In the genomic region with DNA sequence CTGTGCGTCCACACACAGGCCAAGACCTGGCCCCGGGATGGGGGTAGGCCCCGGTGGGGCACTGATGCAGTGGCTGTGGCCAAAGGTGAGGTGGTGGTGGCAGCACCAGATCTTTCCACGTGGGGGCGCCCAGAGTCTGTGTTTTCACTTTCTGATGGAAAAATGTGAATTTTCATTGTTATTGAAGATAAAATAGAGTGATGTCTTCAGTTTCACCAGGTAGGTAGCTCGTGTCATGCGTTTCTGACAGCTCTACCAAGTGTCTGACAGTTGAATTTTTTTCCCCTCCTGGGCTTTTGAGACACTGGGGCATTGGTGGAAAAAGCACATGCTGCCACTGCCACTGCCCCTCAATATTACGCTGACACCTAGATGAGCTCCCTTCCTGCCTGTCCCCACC, we compare ENCODE assay signal across 8 cellular contexts. TPM values are rescaled to one million over a fixed set of nuclear protein-coding genes. Genes with fewer than 3 reads are reported as not detected.
A peak's percentile ranks its signal among the peaks of the same experiment; 100 is the strongest.
DNase-seq lines count a peak whose midpoint lies in the region; ATAC-seq lines count a peak whose summit lies in the region.

No MANE protein-coding gene starts in this region.

- CTCF ChIA-PET in activated CD4-positive, alpha-beta memory T cell treated with anti-CD3 and anti-CD28 coated beads, Interleukin-2, amount 10 ng/mL, durations not matched to agents 7 days and 5 days (lab: Charles Lee) = interaction anchor here (0.6 to 6.2 kb wide), 24 partner anchors 8 to 206 kb away, joined by 3 to 98 read pairs (median 4); no protein-coding TSS in a partner anchor

- no peaks in the 10 kb centered on the region for H3K4me1 Mint-ChIP-seq in activated CD4-positive, alpha-beta memory T cell treated with anti-CD3 and anti-CD28 coated beads, Interleukin-2, amount 10 ng/mL, durations not matched to agents 7 days and 5 days
- peaks cover 2 to 9% (median 5%) of the 10 kb centered on the region in 3 donors for H3K4me1 Mint-ChIP-seq in naive B cell
- H3K4me1 Mint-ChIP-seq in stimulated activated memory B cell treated with anti-CD40 and anti-IgM and Interleukin-4, amounts not matched to agents 10 μg/mL and 1 μg/mL and 100 μg/mL, for 72 hours = peaks cover 6% of the 10 kb centered on the region

- POLR2A ChIA-PET in activated CD4-positive, alpha-beta memory T cell treated with anti-CD3 and anti-CD28 coated beads, Interleukin-2, amount 10 ng/mL, durations not matched to agents 7 days and 5 days (lab: Charles Lee) = interaction anchor here (1.3 to 3.2 kb wide), 3 partner anchors 48 to 115 kb away, joined by 5 to 9 read pairs (median 8); no protein-coding TSS in a partner anchor

- H3K4me3 Mint-ChIP-seq in activated CD4-positive, alpha-beta memory T cell treated with anti-CD3 and anti-CD28 coated beads, Interleukin-2, amount 10 ng/mL, durations not matched to agents 7 days and 5 days = no peak overlapping the region
- H3K4me3 Mint-ChIP-seq in naive B cell = peak overlapping the region in 1 of 8 donors; percentile 75
- H3K4me3 Mint-ChIP-seq in stimulated activated memory B cell treated with anti-CD40 and anti-IgM and Interleukin-4, amounts not matched to agents 10 μg/mL and 1 μg/mL and 100 μg/mL, for 72 hours = no peak overlapping the region

- ATAC-seq in naive B cell (ENCODE audit: low read depth in 2 of 2) = peak; percentile 55 to 74
- peak; percentile 71 for ATAC-seq in stimulated activated memory B cell treated with anti-CD40 and anti-IgM and Interleukin-4, amounts not matched to agents 10 μg/mL and 1 μg/mL and 100 μg/mL, for 72 hours

- no peaks in the 10 kb centered on the region for H3K27me3 Mint-ChIP-seq in activated CD4-positive, alpha-beta memory T cell treated with anti-CD3 and anti-CD28 coated beads, Interleukin-2, amount 10 ng/mL, durations not matched to agents 7 days and 5 days
- no peaks in the 10 kb centered on the region for H3K27me3 Mint-ChIP-seq in naive B cell
- H3K27me3 Mint-ChIP-seq in stimulated activated memory B cell treated with anti-CD40 and anti-IgM and Interleukin-4, amounts not matched to agents 10 μg/mL and 1 μg/mL and 100 μg/mL, for 72 hours = no peaks in the 10 kb centered on the region

- no peaks in the 10 kb centered on the region for H3K9me3 Mint-ChIP-seq in activated CD4-positive, alpha-beta memory T cell treated with anti-CD3 and anti-CD28 coated beads, Interleukin-2, amount 10 ng/mL, durations not matched to agents 7 days and 5 days
- H3K9me3 Mint-ChIP-seq in naive B cell = no peaks in the 10 kb centered on the region
- no peaks in the 10 kb centered on the region for H3K9me3 Mint-ChIP-seq in stimulated activated memory B cell treated with anti-CD40 and anti-IgM and Interleukin-4, amounts not matched to agents 10 μg/mL and 1 μg/mL and 100 μg/mL, for 72 hours

- peak overlapping the region; percentile 48 for H3K27ac Mint-ChIP-seq in activated CD4-positive, alpha-beta memory T cell treated with anti-CD3 and anti-CD28 coated beads, Interleukin-2, amount 10 ng/mL, durations not matched to agents 7 days and 5 days
- peak overlapping the region in 1 of 6 donors; percentile 68 for H3K27ac Mint-ChIP-seq in naive B cell
- peak overlapping the region; percentile 54 for H3K27ac Mint-ChIP-seq in stimulated activated memory B cell treated with anti-CD40 and anti-IgM and Interleukin-4, amounts not matched to agents 10 μg/mL and 1 μg/mL and 100 μg/mL, for 72 hours

- peaks cover 31% of the 10 kb centered on the region for H3K36me3 Mint-ChIP-seq in activated CD4-positive, alpha-beta memory T cell treated with anti-CD3 and anti-CD28 coated beads, Interleukin-2, amount 10 ng/mL, durations not matched to agents 7 days and 5 days (ENCODE audit: low read depth)
- H3K36me3 Mint-ChIP-seq in naive B cell = no peaks in the 10 kb centered on the region
- peaks cover 63% of the 10 kb centered on the region for H3K36me3 Mint-ChIP-seq in stimulated activated memory B cell treated with anti-CD40 and anti-IgM and Interleukin-4, amounts not matched to agents 10 μg/mL and 1 μg/mL and 100 μg/mL, for 72 hours

- peak; percentile 54 for DNase-seq in NCI-H2029 treated with DMSO at 0.1 percent for 48 hours (lab: John Stamatoyannopoulos, UW)
- DNase-seq in NCI-H2029 (lab: John Stamatoyannopoulos, UW) = no peak
- DNase-seq in NCI-H1694 treated with DMSO at 0.1 percent for 48 hours (lab: John Stamatoyannopoulos, UW) = peak; percentile 45
- DNase-seq in activated CD4-positive, alpha-beta memory T cell treated with anti-CD3 and anti-CD28 coated beads, Interleukin-2, amount 10 ng/mL, durations not matched to agents 7 days and 5 days = peak; percentile 75
- peak; percentile 53 for DNase-seq in effector CD8-positive, alpha-beta T cell (lab: John Stamatoyannopoulos, UW)
- peak; percentile 58 for DNase-seq in naive B cell
- DNase-seq in SHP77 (lab: John Stamatoyannopoulos, UW) = no peak

RNA-seq across cellular contexts. Expression of a gene that starts 40.0 kb away (rescaled TPM):
- total RNA-seq in activated CD4-positive, alpha-beta memory T cell treated with anti-CD3 and anti-CD28 coated beads, Interleukin-2, amount 10 ng/mL, durations not matched to agents 7 days and 5 days = 10 to 100 TPM; 65.3 to 65.9 TPM
- polyA plus RNA-seq in naive B cell (ENCODE audit: low read depth in 6 of 6) = 100 to 1,000 TPM in 5 of 6 donors, 10 to 100 TPM in 1; 44.2 to 124 (median 117) TPM

RNA-seq across cellular contexts. Expression of a gene that starts 49.6 kb away (rescaled TPM):
- total RNA-seq in activated CD4-positive, alpha-beta memory T cell treated with anti-CD3 and anti-CD28 coated beads, Interleukin-2, amount 10 ng/mL, durations not matched to agents 7 days and 5 days = 10 to 100 TPM; 51.5 to 52.7 TPM
- 1 to 10 TPM in 1 of 6 donors, under 1 TPM in 4, not detected in 1; 0.21 to 1.5 (median 0.57) TPM for polyA plus RNA-seq in naive B cell (ENCODE audit: low read depth in 6 of 6)

RNA-seq across cellular contexts. Expression of a gene that starts 57.9 kb away (rescaled TPM):
- 10 to 100 TPM; 38.2 to 41.3 TPM for total RNA-seq in activated CD4-positive, alpha-beta memory T cell treated with anti-CD3 and anti-CD28 coated beads, Interleukin-2, amount 10 ng/mL, durations not matched to agents 7 days and 5 days
- polyA plus RNA-seq in naive B cell (ENCODE audit: low read depth in 6 of 6) = 10 to 100 TPM; 34.5 to 63.0 (median 52.5) TPM

Comparison
In these comparisons a context has a peak if more than half of its experiments do, and no peak if none do; other contexts are left out.
1. DNase-seq: peak in NCI-H2029 treated with DMSO at 0.1 percent for 48 hours (single experiment), NCI-H1694 treated with DMSO at 0.1 percent for 48 hours (single experiment), activated CD4-positive, alpha-beta memory T cell treated with anti-CD3 and anti-CD28 coated beads, Interleukin-2, amount 10 ng/mL, durations not matched to agents 7 days and 5 days (single experiment), effector CD8-positive, alpha-beta T cell (single experiment) and naive B cell (single experiment); none in NCI-H2029 (single experiment) and SHP77 (0 of 2).